Comparison of ENCODE assay signal across 1 cellular context in genomic region chr9:126014726-126015125, GRCh38.
TF ChIP-seq lines count a peak whose summit lies in the region.

No MANE protein-coding gene starts in this region.

TF ChIP-seq in GM23338, 12 proteins besides CTCF, POLR2A, EP300 and RAD21 (continued from another document):
- TF ChIP-seq, protein P1, sequence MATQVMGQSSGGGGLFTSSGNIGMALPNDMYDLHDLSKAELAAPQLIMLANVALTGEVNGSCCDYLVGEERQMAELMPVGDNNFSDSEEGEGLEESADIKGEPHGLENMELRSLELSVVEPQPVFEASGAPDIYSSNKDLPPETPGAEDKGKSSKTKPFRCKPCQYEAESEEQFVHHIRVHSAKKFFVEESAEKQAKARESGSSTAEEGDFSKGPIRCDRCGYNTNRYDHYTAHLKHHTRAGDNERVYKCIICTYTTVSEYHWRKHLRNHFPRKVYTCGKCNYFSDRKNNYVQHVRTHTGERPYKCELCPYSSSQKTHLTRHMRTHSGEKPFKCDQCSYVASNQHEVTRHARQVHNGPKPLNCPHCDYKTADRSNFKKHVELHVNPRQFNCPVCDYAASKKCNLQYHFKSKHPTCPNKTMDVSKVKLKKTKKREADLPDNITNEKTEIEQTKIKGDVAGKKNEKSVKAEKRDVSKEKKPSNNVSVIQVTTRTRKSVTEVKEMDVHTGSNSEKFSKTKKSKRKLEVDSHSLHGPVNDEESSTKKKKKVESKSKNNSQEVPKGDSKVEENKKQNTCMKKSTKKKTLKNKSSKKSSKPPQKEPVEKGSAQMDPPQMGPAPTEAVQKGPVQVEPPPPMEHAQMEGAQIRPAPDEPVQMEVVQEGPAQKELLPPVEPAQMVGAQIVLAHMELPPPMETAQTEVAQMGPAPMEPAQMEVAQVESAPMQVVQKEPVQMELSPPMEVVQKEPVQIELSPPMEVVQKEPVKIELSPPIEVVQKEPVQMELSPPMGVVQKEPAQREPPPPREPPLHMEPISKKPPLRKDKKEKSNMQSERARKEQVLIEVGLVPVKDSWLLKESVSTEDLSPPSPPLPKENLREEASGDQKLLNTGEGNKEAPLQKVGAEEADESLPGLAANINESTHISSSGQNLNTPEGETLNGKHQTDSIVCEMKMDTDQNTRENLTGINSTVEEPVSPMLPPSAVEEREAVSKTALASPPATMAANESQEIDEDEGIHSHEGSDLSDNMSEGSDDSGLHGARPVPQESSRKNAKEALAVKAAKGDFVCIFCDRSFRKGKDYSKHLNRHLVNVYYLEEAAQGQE (IDR thresholded peaks at IDR 0.05; ENCODE audit: unreplicated experiment) = no peak
- TF ChIP-seq NANOG (IDR thresholded peaks at IDR 0.05; ENCODE audit: borderline replicate concordance) (no peak), JUNB (IDR thresholded peaks at IDR 0.05; ENCODE audit: unreplicated experiment) (no peak), ETS1 (IDR thresholded peaks at IDR 0.05) (no peak), STAT1 (IDR thresholded peaks at IDR 0.05; ENCODE audit: unreplicated experiment) (no peak), POLR2AphosphoS5 (IDR thresholded peaks at IDR 0.05; ENCODE audit: low read depth) (no peak), EZH2phosphoT487 (IDR thresholded peaks at IDR 0.05; ENCODE audit: unreplicated experiment) (no peak), ZNF331 (CRISPR knock-in tag; IDR thresholded peaks at IDR 0.05; ENCODE audit: low read depth) (no peak)
